Comparison of ENCODE assay signal across 8 cellular contexts in the genomic region with DNA sequence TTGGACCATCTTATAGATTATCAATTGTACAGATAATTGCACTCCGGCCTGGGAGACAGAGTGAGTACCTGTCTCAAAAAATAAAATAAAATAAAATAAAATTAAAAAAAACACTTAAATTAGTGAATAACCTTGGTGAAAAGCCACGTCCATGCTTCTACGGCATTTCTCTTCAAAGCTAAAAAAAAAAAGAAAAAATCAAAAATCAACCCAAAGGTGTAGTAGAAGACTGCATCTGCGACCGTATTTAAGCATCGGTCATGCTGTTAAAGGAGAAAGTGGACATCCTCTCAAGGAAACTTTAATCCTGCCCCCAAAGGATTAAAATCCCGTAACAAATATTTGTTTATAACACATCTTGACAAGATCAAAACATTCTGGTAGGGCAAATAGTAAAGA. TPM values are rescaled to one million over a fixed set of nuclear protein-coding genes. Genes with fewer than 3 reads are reported as not detected.
A peak's percentile ranks its signal among the peaks of the same experiment; 100 is the strongest.
DNase-seq lines count a peak whose midpoint lies in the region; ATAC-seq, FAIRE-seq and TF ChIP-seq lines count a peak whose summit lies in the region.

No MANE protein-coding gene starts in this region.

- H3K27ac Mint-ChIP-seq in astrocyte (ENCODE audit: unreplicated experiment) = peak overlapping the region; percentile 86

- no peak for FAIRE-seq in astrocyte (lab: Jason Lieb, UNC)

- no peaks in the 10 kb centered on the region for H3K9me3 Mint-ChIP-seq in activated T-cell treated with anti-CD3 and anti-CD28 coated beads, Interleukin-2, amount 50 U/mL, for 4 hours
- no peaks in the 10 kb centered on the region for H3K9me3 Mint-ChIP-seq in astrocyte (ENCODE audit: unreplicated experiment)

- H3K4me2 ChIP-seq in astrocyte (ENCODE audit: low read length) = peak overlapping the region; percentile 89

- peaks cover 21% of the 10 kb centered on the region for H3K36me3 Mint-ChIP-seq in activated T-cell treated with anti-CD3 and anti-CD28 coated beads, Interleukin-2, amount 50 U/mL, for 4 hours (ENCODE audit: insufficient read depth)
- no peaks in the 10 kb centered on the region for H3K36me3 Mint-ChIP-seq in astrocyte (ENCODE audit: low read depth, unreplicated experiment)

- H3K27me3 ChIP-seq in astrocyte (ENCODE audit: insufficient read depth, low read length) = no peaks in the 10 kb centered on the region
- H3K27me3 ChIP-seq in right lobe of liver = no peaks in the 10 kb centered on the region
- no peaks in the 10 kb centered on the region for H3K27me3 ChIP-seq in tibial artery

- no peak for DNase-seq in activated T-cell treated with anti-CD3 and anti-CD28 coated beads, Interleukin-2, amount 50 U/mL, for 4 hours
- DNase-seq in activated T-cell treated with anti-CD3 and anti-CD28 coated beads, Interleukin-2, amount 50 U/mL, for 48 hours = no peak
- DNase-seq in astrocyte (ENCODE audit: low read depth) (no peak), right lobe of liver (no peak), tibial artery (no peak)

- H4K20me1 ChIP-seq in astrocyte (ENCODE audit: insufficient read depth, low read length) = peaks cover 21% of the 10 kb centered on the region

- no peak for ATAC-seq in activated T-cell treated with anti-CD3 and anti-CD28 coated beads, Interleukin-2, amount 50 U/mL, for 4 hours
- ATAC-seq in right lobe of liver (no peak), HG02938 (IDR thresholded peaks at IDR 0.05; ENCODE audit: unreplicated experiment) (no peak), HG03342 (IDR thresholded peaks at IDR 0.05; ENCODE audit: unreplicated experiment) (no peak), GM18505 (IDR thresholded peaks at IDR 0.05; ENCODE audit: unreplicated experiment) (no peak)

- H3K4me1 ChIP-seq in astrocyte (ENCODE audit: insufficient read depth, low read length) = peaks cover 5% of the 10 kb centered on the region
- peaks cover 0 to 30% (median 18%) of the 10 kb centered on the region in 4 donors for H3K4me1 ChIP-seq in right lobe of liver
- H3K4me1 ChIP-seq in tibial artery = peaks cover 0 to 30% (median 14%) of the 10 kb centered on the region in 4 donors

- intact Hi-C loops in right lobe of liver (cut with DNase I) = no loop called here
- intact Hi-C loops in tibial artery (cut with DNase I; ENCODE audit: low total_unique reads) = loop anchor here (10.0 kb wide), 1 partner anchor 383 kb away; a partner anchor contains a TSS

- H3K27me3 Mint-ChIP-seq in activated T-cell treated with anti-CD3 and anti-CD28 coated beads, Interleukin-2, amount 50 U/mL, for 4 hours (ENCODE audit: low read depth) = no peaks in the 10 kb centered on the region
- no peaks in the 10 kb centered on the region for H3K27me3 Mint-ChIP-seq in astrocyte (ENCODE audit: low read depth, unreplicated experiment)

- TF ChIP-seq POLR2A in right lobe of liver (IDR thresholded peaks at IDR 0.05) = no peak
- no peak for TF ChIP-seq POLR2A in GM18505 (IDR thresholded peaks at IDR 0.05; ENCODE audit: borderline replicate concordance, extremely low read depth, insufficient read depth, insufficient read length)

- H3K9ac ChIP-seq in astrocyte (ENCODE audit: low read length) = peak overlapping the region; percentile 89

- H3K4me3 Mint-ChIP-seq in activated T-cell treated with anti-CD3 and anti-CD28 coated beads, Interleukin-2, amount 50 U/mL, for 4 hours = peak overlapping the region; percentile 97
- H3K4me3 Mint-ChIP-seq in astrocyte (ENCODE audit: unreplicated experiment) = peak overlapping the region; percentile 82

- H3K36me3 ChIP-seq in astrocyte (ENCODE audit: insufficient read depth, low read length) (no peaks in the 10 kb centered on the region), right lobe of liver (no peaks in the 10 kb centered on the region), tibial artery (no peaks in the 10 kb centered on the region)

- no peak for TF ChIP-seq CTCF in astrocyte (IDR thresholded peaks at IDR 0.05; ENCODE audit: insufficient read depth, low read depth, low read length)
- TF ChIP-seq CTCF in right lobe of liver (IDR thresholded peaks at IDR 0.05) = no peak
- no peak for TF ChIP-seq CTCF in tibial artery (IDR thresholded peaks at IDR 0.05)

- peaks cover 38% of the 10 kb centered on the region for H3K79me2 ChIP-seq in astrocyte (ENCODE audit: insufficient read depth, low read length)

- peak overlapping the region; percentile 95 for H2AFZ ChIP-seq in astrocyte (ENCODE audit: low read depth, low read length)

- H3K4me1 Mint-ChIP-seq in activated T-cell treated with anti-CD3 and anti-CD28 coated beads, Interleukin-2, amount 50 U/mL, for 4 hours (ENCODE audit: low read depth) = peaks cover 38% of the 10 kb centered on the region
- peaks cover 10% of the 10 kb centered on the region for H3K4me1 Mint-ChIP-seq in astrocyte (ENCODE audit: low read depth, unreplicated experiment)

- H3K9me3 ChIP-seq in astrocyte (ENCODE audit: insufficient read depth, low read depth, low read length) (no peaks in the 10 kb centered on the region), right lobe of liver (no peaks in the 10 kb centered on the region), tibial artery (no peaks in the 10 kb centered on the region)

- H3K27ac ChIP-seq in astrocyte (ENCODE audit: low read depth, low read length) (peak overlapping the region; percentile 91), right lobe of liver (peak overlapping the region; percentile 98 to 99 (median 98)), tibial artery (peak overlapping the region; percentile 100)

- H3K4me3 ChIP-seq in astrocyte (ENCODE audit: insufficient read depth, low read depth, low read length) (peak overlapping the region; percentile 65), right lobe of liver (peak overlapping the region; percentile 58 to 87 (median 83)), tibial artery (peak overlapping the region; percentile 86 to 90)

- WGBS in right lobe of liver (ENCODE audit: insufficient coverage, low coverage, low lambda C conversion rate, missing lambda C conversion rate) = 41% methylated on average over 7 of the region's 7 CpGs

RNA-seq across cellular contexts. Expression of a gene that starts 0.3 kb away (rescaled TPM):
- total RNA-seq in activated T-cell treated with anti-CD3 and anti-CD28 coated beads, Interleukin-2, amount 50 U/mL, for 4 hours = 100 to 1,000 TPM in 2 of 3 donors, 10 to 100 TPM in 1; 96.0 to 120 (median 104) TPM
- total RNA-seq in astrocyte (15.4 and 16.3 TPM in 2 replicates), right lobe of liver (10 to 100 TPM in 5 of 6 experiments, 1 to 10 TPM in 1; 9.3 to 17.5 (median 12.7) TPM)
